Comparison of ENCODE assay signal across 13 cellular contexts in genomic region chr12:89695830-89696229, GRCh38. TPM values are rescaled to one million over a fixed set of nuclear protein-coding genes. Genes with fewer than 3 reads are reported as not detected.
DNase-seq lines count a peak whose midpoint lies in the region; ATAC-seq, FAIRE-seq and TF ChIP-seq lines count a peak whose summit lies in the region.
"Had no signal": no experiment of that assay in that cellular context is flagged by ENCODE, and none has a peak within 500 bp of the region (broad histone marks: within the 10 kb centered on the region; RNA-seq: fewer than 3 reads in every experiment).

No MANE protein-coding gene starts in this region.

- no peak overlapping the region for H3K4me3 Mint-ChIP-seq in WTC11
- H3K4me3 Mint-ChIP-seq: activated CD8-positive, alpha-beta T cell treated with anti-CD3 and anti-CD28 coated beads, Interleukin-2, amount 10 ng/mL, durations not matched to agents 7 days and 5 days; T-helper 1 cell treated with Interleukin-12 subunit alpha and Interleukin-12 subunit beta and Interleukin-4 antibody, amounts not matched to agents 30 μg/mL and 1 μg/mL, for 36 hours had no signal

- no peak for TF ChIP-seq EP300 in A549 (IDR thresholded peaks at IDR 0.05)
- TF ChIP-seq EP300 in ovary (IDR thresholded peaks at IDR 0.05): no peak

- intact Hi-C loops in ovary (cut with DNase I): no loop called here

- H3K4me3 ChIP-seq in A549: no peak overlapping the region
- no peak overlapping the region for H3K4me3 ChIP-seq in ovary

- TF ChIP-seq POLR2A in A549 (IDR thresholded peaks at IDR 0.05; ENCODE audit: low read length) (no peak), ovary (IDR thresholded peaks at IDR 0.05) (no peak)

- no peaks in the 10 kb centered on the region for H3K9me3 Mint-ChIP-seq in WTC11
- H3K9me3 Mint-ChIP-seq: T-helper 1 cell treated with Interleukin-12 subunit alpha and Interleukin-12 subunit beta and Interleukin-4 antibody, amounts not matched to agents 30 μg/mL and 1 μg/mL, for 36 hours had no signal

- peaks cover 37% of the 10 kb centered on the region for H3K4me1 Mint-ChIP-seq in WTC11

- H3K27me3 Mint-ChIP-seq in WTC11 (ENCODE audit: low read depth): no peaks in the 10 kb centered on the region

- POLR2A ChIA-PET in A549 (lab: Yijun Ruan, JAX): interaction anchor here (1.4 kb wide), 1 partner anchor 13 kb away, joined by 5 read pairs; the partner anchor contains the start of gene ATP2B1
- POLR2A ChIA-PET in WTC11 (lab: Charles Lee): no interaction called here

- FAIRE-seq in A549 (lab: Jason Lieb, UNC): no peak
- FAIRE-seq: GM12892 had no signal

- H3K36me3 Mint-ChIP-seq in WTC11: no peaks in the 10 kb centered on the region

- no peak for TF ChIP-seq RAD21 in A549 (conservative IDR thresholded peaks at IDR 0.05 in 1 of 2, IDR thresholded peaks at IDR 0.05 in 1 of 2)

- H3K9me3 ChIP-seq in A549: no peaks in the 10 kb centered on the region
- H3K9me3 ChIP-seq in ovary: no peaks in the 10 kb centered on the region

- H3K27me3 ChIP-seq in ovary: no peaks in the 10 kb centered on the region

- no peak for ATAC-seq in A549
- peak; percentile 77 for ATAC-seq in GM18909 (IDR thresholded peaks at IDR 0.05; ENCODE audit: poor library complexity, unreplicated experiment)
- ATAC-seq in HG02981 (IDR thresholded peaks at IDR 0.05; ENCODE audit: unreplicated experiment): peak; percentile 61
- ATAC-seq in WTC11: no peak
- ATAC-seq: activated CD8-positive, alpha-beta T cell treated with anti-CD3 and anti-CD28 coated beads, Interleukin-2, amount 10 ng/mL, durations not matched to agents 7 days and 5 days had no signal

- WGBS in A549 (ENCODE audit: missing lambda C conversion rate): 74% methylated on average over 1 of the region's 1 CpG
- WGBS in ovary, 3 donors: 95 to 98% (median 97%) methylated on average over 1 of the region's 1 CpG

- no peak for DNase-seq in A549 (ENCODE audit: low read depth in 1 of 2, low spot score in 1 of 2)
- DNase-seq in WTC11 (ENCODE audit: low spot score): no peak
- DNase-seq in HCEC 1CT: no peak
- DNase-seq in NCI-H2081 treated with DMSO at 0.1 percent for 48 hours (lab: John Stamatoyannopoulos, UW): no peak
- DNase-seq in NCI-H128 (lab: John Stamatoyannopoulos, UW; ENCODE audit: unreplicated experiment): no peak
- DNase-seq in ovary: no peak
- DNase-seq: activated CD8-positive, alpha-beta T cell treated with anti-CD3 and anti-CD28 coated beads, Interleukin-2, amount 10 ng/mL, durations not matched to agents 7 days and 5 days; Karpas-422 had no signal

- H3K27ac ChIP-seq in A549 (no peak overlapping the region), ovary (no peak overlapping the region)
- H3K27ac ChIP-seq: parathyroid adenoma had no signal

- 0 out of 2 replicates have a peak overlapping the region, but pooled peaks have one; percentile 23 for H3K27ac Mint-ChIP-seq in WTC11
- H3K27ac Mint-ChIP-seq: activated CD8-positive, alpha-beta T cell treated with anti-CD3 and anti-CD28 coated beads, Interleukin-2, amount 10 ng/mL, durations not matched to agents 7 days and 5 days; T-helper 1 cell treated with Interleukin-12 subunit alpha and Interleukin-12 subunit beta and Interleukin-4 antibody, amounts not matched to agents 30 μg/mL and 1 μg/mL, for 36 hours had no signal

- TF ChIP-seq CTCF in A549 (IDR thresholded peaks at IDR 0.05): no peak
- TF ChIP-seq CTCF in WTC11 (IDR thresholded peaks at IDR 0.05): no peak
- TF ChIP-seq CTCF in ovary (IDR thresholded peaks at IDR 0.05): no peak

- H3K36me3 ChIP-seq in ovary: no peaks in the 10 kb centered on the region

- H3K4me1 ChIP-seq in A549 (peaks cover 84% of the 10 kb centered on the region), ovary (ENCODE audit: insufficient read depth) (no peaks in the 10 kb centered on the region)

- H3K4me2 ChIP-seq in A549: peak overlapping the region; percentile 23; the same call in 2 of the 3 replicates

- CTCF ChIA-PET in A549 (lab: Yijun Ruan, JAX): interaction anchor here (1.2 to 1.6 kb wide), 2 partner anchors 36 to 152 kb away, joined by 5 read pairs; no protein-coding TSS in a partner anchor
- CTCF ChIA-PET in WTC11 (lab: Charles Lee): no interaction called here

TF ChIP-seq in A549, 52 proteins besides CTCF, POLR2A, EP300 and RAD21:
- no peak for TF ChIP-seq FOSB (CRISPR knock-in tag; IDR thresholded peaks at IDR 0.05)
- no peak for TF ChIP-seq ZFP36 (IDR thresholded peaks at IDR 0.05; ENCODE audit: borderline replicate concordance, partially characterized antibody)
- TF ChIP-seq MYC (IDR thresholded peaks at IDR 0.05; ENCODE audit: borderline replicate concordance, low read length): no peak
- no peak for TF ChIP-seq HES2 (IDR thresholded peaks at IDR 0.05)
- TF ChIP-seq GATA3 (IDR thresholded peaks at IDR 0.05; ENCODE audit: borderline replicate concordance): no peak
- TF ChIP-seq FOXS1 (CRISPR knock-in tag; IDR thresholded peaks at IDR 0.05): no peak
- no peak for TF ChIP-seq KDM5A (IDR thresholded peaks at IDR 0.05)
TF ChIP-seq in A549: peak in this region for 0.

TF ChIP-seq in WTC11, 78 proteins besides CTCF, POLR2A, EP300 and RAD21:
- TF ChIP-seq E2F1 (CRISPR knock-in tag; IDR thresholded peaks at IDR 0.05) (no peak), NR3C1 (CRISPR knock-in tag; conservative IDR thresholded peaks at IDR 0.05; ENCODE audit: low read depth) (no peak), ZNF263 (CRISPR knock-in tag; IDR thresholded peaks at IDR 0.05; ENCODE audit: low read depth) (no peak), NFYB (CRISPR knock-in tag; conservative IDR thresholded peaks at IDR 0.05; ENCODE audit: low read depth) (no peak), OVOL2 (CRISPR knock-in tag; IDR thresholded peaks at IDR 0.05; ENCODE audit: borderline replicate concordance) (no peak), GTF2I (CRISPR knock-in tag; conservative IDR thresholded peaks at IDR 0.05) (no peak)
TF ChIP-seq in WTC11: peak in this region for 0.

RNA-seq across cellular contexts. Expression of gene ATP2B1, which starts 12.8 kb away (rescaled TPM):
- polyA plus RNA-seq in A549 (2011; rRNA removed): 132 and 142 TPM in 2 replicates
- 10.9 and 11.0 TPM in 2 replicates for polyA plus RNA-seq in A549 (2012; cell fraction: cytosol; rRNA removed)
- polyA plus RNA-seq in A549 (2012; cell fraction: nucleus; rRNA removed): 8.7 and 14.5 TPM in 2 replicates
- polyA plus RNA-seq in A549 (2017; fragmentation: RNase III; extraction: RNeasy Plus Mini Kit Qiagen cat#74134 plus additional on column Dnase treatment): 52.7 to 56.2 TPM (median 56.0 TPM) in 3 replicates
- polyA minus RNA-seq in A549 (2011; rRNA and poly(A)+ RNA removed): 66.7 and 74.1 TPM in 2 replicates
- total RNA-seq in WTC11 (2021): 29.6 to 31.7 TPM (median 31.3 TPM) in 3 replicates
- total RNA-seq in ovary: 10 to 100 TPM; 24.8 to 60.3 (median 33.0) TPM
- 10 to 100 TPM in 1 of 2 donors, 1 to 10 TPM in 1; 9.0 to 17.5 TPM for polyA plus RNA-seq in ovary

Comparison
In these comparisons a context has a peak if more than half of its experiments do, and no peak if none do; other contexts are left out.
1. ATAC-seq: peak in GM18909 (single experiment) and HG02981 (single experiment); none in A549 (0 of 2) and WTC11 (single experiment).